15 cellular contexts compared by ENCODE assay signal in the genomic region with DNA sequence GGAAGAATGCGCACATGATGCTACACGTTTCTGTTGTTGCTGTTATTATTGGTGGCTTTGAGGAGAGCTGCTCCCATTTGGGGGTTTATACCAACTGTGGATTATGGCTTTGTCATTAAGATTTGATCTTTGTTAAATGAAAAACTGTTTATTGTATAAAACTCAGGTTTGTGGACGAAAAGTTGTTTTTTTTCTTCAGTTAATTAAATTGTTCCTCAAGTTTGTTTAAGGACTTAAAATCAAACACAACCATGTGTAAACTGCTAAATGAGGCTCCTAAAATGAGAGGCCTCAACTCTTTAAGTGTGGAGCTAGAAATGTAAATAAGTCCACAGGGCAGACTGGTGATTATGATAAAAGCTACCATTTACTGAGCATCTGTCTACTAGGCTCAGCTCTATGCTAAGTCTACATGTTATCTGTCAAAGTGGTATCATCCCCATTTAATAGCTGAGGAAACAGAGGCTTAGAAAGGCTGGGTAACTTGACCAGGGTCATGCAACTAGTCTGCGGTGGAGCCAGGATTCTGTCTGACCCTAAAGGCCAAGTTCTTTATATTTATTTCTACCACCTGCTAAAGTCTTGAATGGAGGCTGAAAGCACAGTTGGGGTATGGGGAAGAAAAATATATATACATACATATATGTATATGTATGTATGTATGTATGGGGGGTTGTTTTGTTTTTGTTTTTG. TPM values are rescaled to one million over a fixed set of nuclear protein-coding genes. Genes with fewer than 3 reads are reported as not detected.
DNase-seq lines count a peak whose midpoint lies in the region; ATAC-seq and TF ChIP-seq lines count a peak whose summit lies in the region.
"Had no signal": no experiment of that assay in that cellular context is flagged by ENCODE, and none has a peak within 500 bp of the region (broad histone marks: within the 10 kb centered on the region; RNA-seq: fewer than 3 reads in every experiment).

No MANE protein-coding gene starts in this region.

- peaks cover 9% of the 10 kb centered on the region for H3K27me3 ChIP-seq in CD4-positive, CD25-positive, alpha-beta regulatory T cell (ENCODE audit: control insufficient read depth, insufficient read depth, low read length)
- no peaks in the 10 kb centered on the region for H3K27me3 ChIP-seq in endocrine pancreas (ENCODE audit: control insufficient read depth, insufficient read depth, low read length)

- H3K27me3 Mint-ChIP-seq in CD4-positive, CD25-positive, alpha-beta regulatory T cell, result peaks cover 45% of the 10 kb centered on the region
- H3K27me3 Mint-ChIP-seq in nephron (ENCODE audit: low read depth), result peaks cover 10% of the 10 kb centered on the region

- TF ChIP-seq CTCF in nephron (IDR thresholded peaks at IDR 0.05; ENCODE audit: unreplicated experiment in 3 of 3), result no peak

- H3K27ac ChIP-seq in CD4-positive, CD25-positive, alpha-beta regulatory T cell (ENCODE audit: insufficient read depth, low read length, poor library complexity, severe bottlenecking), result no peak overlapping the region
- H3K27ac ChIP-seq: upper lobe of right lung had no signal

- H3K4me1 Mint-ChIP-seq in CD4-positive, CD25-positive, alpha-beta regulatory T cell, result peaks cover 0 to 26% (median 11%) of the 10 kb centered on the region in 4 donors
- H3K4me1 Mint-ChIP-seq in nephron, result peaks cover 26% of the 10 kb centered on the region

- peak overlapping the region in 2 of 4 donors; percentile 83 to 87 for H3K4me3 Mint-ChIP-seq in CD4-positive, CD25-positive, alpha-beta regulatory T cell
- H3K4me3 Mint-ChIP-seq in nephron, result peak overlapping the region; percentile 90 to 92 (median 91)
- H3K4me3 Mint-ChIP-seq: activated CD4-positive, alpha-beta memory T cell treated with anti-CD3 and anti-CD28 coated beads, Interleukin-2, amount 10 ng/mL, durations not matched to agents 7 days and 5 days; stimulated activated naive B cell treated with anti-CD40 and anti-IgM and Interleukin-4, amounts not matched to agents 10 μg/mL and 1 μg/mL and 100 μg/mL, for 72 hours had no signal

- no peaks in the 10 kb centered on the region for H3K9me3 ChIP-seq in CD4-positive, CD25-positive, alpha-beta regulatory T cell (ENCODE audit: control insufficient read depth in 2 of 2, low read length in 2 of 2)
- H3K9me3 ChIP-seq in endocrine pancreas (ENCODE audit: control insufficient read depth, low read length), result no peaks in the 10 kb centered on the region
- H3K9me3 ChIP-seq: HAP-1, heart left ventricle, upper lobe of right lung had no signal

- H3K36me3 Mint-ChIP-seq in CD4-positive, CD25-positive, alpha-beta regulatory T cell, result peaks cover 4% of the 10 kb centered on the region
- peaks cover 40% of the 10 kb centered on the region for H3K36me3 Mint-ChIP-seq in nephron (ENCODE audit: low read depth)
- H3K36me3 Mint-ChIP-seq: IgD-negative memory B cell; stimulated activated naive B cell treated with anti-CD40 and anti-IgM and Interleukin-4, amounts not matched to agents 10 μg/mL and 1 μg/mL and 100 μg/mL, for 72 hours had no signal

- ATAC-seq in CD4-positive, CD25-positive, alpha-beta regulatory T cell (ENCODE audit: low read depth in 2 of 2), result no peak
- ATAC-seq: esophagus mucosa; stimulated activated naive B cell treated with anti-CD40 and anti-IgM and Interleukin-4, amounts not matched to agents 10 μg/mL and 1 μg/mL and 100 μg/mL, for 72 hours; upper lobe of right lung had no signal

- peaks cover 24% of the 10 kb centered on the region for H3K4me1 ChIP-seq in CD4-positive, CD25-positive, alpha-beta regulatory T cell (ENCODE audit: control insufficient read depth, insufficient read depth, low read length, poor library complexity, severe bottlenecking)
- H3K4me1 ChIP-seq in endocrine pancreas (ENCODE audit: control insufficient read depth, insufficient read depth, low read length), result no peaks in the 10 kb centered on the region

- intact Hi-C loops in posterior cingulate gyrus (cut with DNase I), result loop anchor here (1.0 to 5.0 kb wide), 3 partner anchors 40 to 273 kb away; no protein-coding TSS in a partner anchor

- no peak for DNase-seq in CD4-positive, CD25-positive, alpha-beta regulatory T cell
- DNase-seq in NCI-H526 (lab: John Stamatoyannopoulos, UW), result peak; percentile 95 to 96
- DNase-seq in posterior cingulate gyrus, result no peak
- DNase-seq in stimulated activated CD4-positive, alpha-beta T cell treated with anti-CD3 and anti-CD28 coated beads, Interleukin-15, amount 100 ng/mL, for 24 hours, result no peak
- no peak for DNase-seq in GM03348 (ENCODE audit: low spot score)
- no peak for DNase-seq in mucosa of gallbladder (ENCODE audit: low spot score)
- DNase-seq: activated CD4-positive, alpha-beta memory T cell treated with anti-CD3 and anti-CD28 coated beads, Interleukin-2, amount 10 ng/mL, durations not matched to agents 7 days and 5 days; stimulated activated naive B cell treated with anti-CD40 and anti-IgM and Interleukin-4, amounts not matched to agents 10 μg/mL and 1 μg/mL and 100 μg/mL, for 72 hours; upper lobe of right lung had no signal

- peak overlapping the region in 2 of 3 donors; percentile 58 to 82 for H3K27ac Mint-ChIP-seq in CD4-positive, CD25-positive, alpha-beta regulatory T cell
- peak overlapping the region; percentile 88 to 93 (median 90) for H3K27ac Mint-ChIP-seq in nephron
- H3K27ac Mint-ChIP-seq: activated CD4-positive, alpha-beta memory T cell treated with anti-CD3 and anti-CD28 coated beads, Interleukin-2, amount 10 ng/mL, durations not matched to agents 7 days and 5 days; stimulated activated naive B cell treated with anti-CD40 and anti-IgM and Interleukin-4, amounts not matched to agents 10 μg/mL and 1 μg/mL and 100 μg/mL, for 72 hours had no signal

- H3K4me3 ChIP-seq in CD4-positive, CD25-positive, alpha-beta regulatory T cell (ENCODE audit: low read depth, low read length), result no peak overlapping the region
- peak overlapping the region; percentile 22 for H3K4me3 ChIP-seq in endocrine pancreas (ENCODE audit: control insufficient read depth, insufficient read depth, low read length)
- H3K4me3 ChIP-seq: upper lobe of right lung had no signal

- no peaks in the 10 kb centered on the region for H3K9me3 Mint-ChIP-seq in CD4-positive, CD25-positive, alpha-beta regulatory T cell
- H3K9me3 Mint-ChIP-seq in nephron, result no peaks in the 10 kb centered on the region
- H3K9me3 Mint-ChIP-seq: activated CD4-positive, alpha-beta memory T cell treated with anti-CD3 and anti-CD28 coated beads, Interleukin-2, amount 10 ng/mL, durations not matched to agents 7 days and 5 days; IgD-negative memory B cell had no signal

- no peak overlapping the region for H3K9ac ChIP-seq in endocrine pancreas (ENCODE audit: control insufficient read depth, insufficient read depth, low read length)

- H3K36me3 ChIP-seq in CD4-positive, CD25-positive, alpha-beta regulatory T cell (ENCODE audit: control insufficient read depth, insufficient read depth, low read length), result no peaks in the 10 kb centered on the region
- H3K36me3 ChIP-seq in endocrine pancreas (ENCODE audit: control insufficient read depth, insufficient read depth, low read length), result no peaks in the 10 kb centered on the region
- H3K36me3 ChIP-seq: upper lobe of right lung had no signal

RNA-seq across cellular contexts. Expression of a gene that starts 4.1 kb away (rescaled TPM):
- total RNA-seq in CD4-positive, CD25-positive, alpha-beta regulatory T cell, result 2.2 TPM
- under 1 TPM in 2 of 4 donors, not detected in 2; 0.08 to 0.09 TPM for polyA plus RNA-seq in CD4-positive, CD25-positive, alpha-beta regulatory T cell
- 1.4 TPM for total RNA-seq in mucosa of gallbladder
- total RNA-seq: activated CD4-positive, alpha-beta memory T cell treated with anti-CD3 and anti-CD28 coated beads, Interleukin-2, amount 10 ng/mL, durations not matched to agents 7 days and 5 days had no signal
- polyA plus RNA-seq: IgD-negative memory B cell had no signal

Comparison
In these comparisons a context has a peak if more than half of its experiments do, and no peak if none do; other contexts are left out.
1. DNase-seq: peak in NCI-H526 (2 of 2); none in CD4-positive, CD25-positive, alpha-beta regulatory T cell (0 of 3), posterior cingulate gyrus (0 of 10), stimulated activated CD4-positive, alpha-beta T cell treated with anti-CD3 and anti-CD28 coated beads, Interleukin-15, amount 100 ng/mL, for 24 hours (single experiment), GM03348 (single experiment) and mucosa of gallbladder (single experiment).